In the genomic region with DNA sequence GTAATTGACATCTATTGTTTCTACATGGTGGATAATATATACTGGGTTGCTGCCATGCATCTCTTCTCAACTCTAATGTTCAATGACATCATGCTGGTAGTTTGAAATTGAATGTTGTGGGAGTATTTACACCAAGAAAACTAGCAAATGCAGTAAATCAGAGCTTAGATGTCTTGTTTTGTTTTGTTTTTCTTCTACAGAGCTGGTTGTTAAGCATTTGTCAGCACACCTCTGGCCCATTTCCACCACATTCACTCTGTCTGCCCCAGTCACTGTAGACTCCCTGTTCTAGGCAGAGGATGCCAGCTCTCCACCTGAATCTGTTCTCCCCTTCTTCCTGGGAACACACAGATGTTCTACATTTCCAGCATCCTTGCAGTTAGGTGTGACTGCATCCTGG, we compare ENCODE assay signal across 13 cellular contexts. TPM values are rescaled to one million over a fixed set of nuclear protein-coding genes. Genes with fewer than 3 reads are reported as not detected.
"Had no signal": no experiment of that assay in that cellular context is flagged by ENCODE, and none has a peak within 500 bp of the region (broad histone marks: within the 10 kb centered on the region; RNA-seq: fewer than 3 reads in every experiment).

No MANE protein-coding gene starts in this region.

- H3K4me1 ChIP-seq: psoas muscle had no signal

- H3K27me3 ChIP-seq: adrenal gland, tibial artery had no signal

- H3K4me3 Mint-ChIP-seq: stimulated activated memory B cell treated with anti-CD40 and anti-IgM and Interleukin-4, amounts not matched to agents 10 μg/mL and 1 μg/mL and 100 μg/mL, for 72 hours had no signal

- H3K36me3 ChIP-seq: adrenal gland, cardiac muscle cell, right lobe of liver, tibial artery had no signal

- H3K36me3 Mint-ChIP-seq: stimulated activated memory B cell treated with anti-CD40 and anti-IgM and Interleukin-4, amounts not matched to agents 10 μg/mL and 1 μg/mL and 100 μg/mL, for 72 hours had no signal

- H3K9me3 Mint-ChIP-seq: stimulated activated memory B cell treated with anti-CD40 and anti-IgM and Interleukin-4, amounts not matched to agents 10 μg/mL and 1 μg/mL and 100 μg/mL, for 72 hours had no signal

- H3K4me3 ChIP-seq: adrenal gland, cardiac muscle cell, psoas muscle, right lobe of liver, tibial artery had no signal

- H3K9me3 ChIP-seq: adrenal gland, psoas muscle, right lobe of liver, tibial artery had no signal

- DNase-seq: activated CD4-positive, alpha-beta T cell treated with anti-CD3 and anti-CD28 coated beads, Interleukin-2, amount 50 U/mL, for 1 hour; activated effector memory CD4-positive, alpha-beta T cell treated with Interleukin-2 at 50 U/mL for 16 hours; activated naive CD4-positive, alpha-beta T cell treated with anti-CD3 and anti-CD28 coated beads, Interleukin-2, amount 50 U/mL, for 16 hours; activated T-cell treated with anti-CD3 and anti-CD28 coated beads, Interleukin-2, amount 50 U/mL, for 1 hour; kidney glomerular epithelial cell; psoas muscle; stimulated activated CD4-positive, alpha-beta T cell treated with anti-CD3 and anti-CD28 coated beads, Interleukin-1b, Interleukin-23, amount 100 ng/mL, for 48 hours; tibial artery had no signal

- H3K27ac ChIP-seq: adrenal gland, cardiac muscle cell, psoas muscle, right lobe of liver, tibial artery had no signal

- H3K27ac Mint-ChIP-seq: stimulated activated memory B cell treated with anti-CD40 and anti-IgM and Interleukin-4, amounts not matched to agents 10 μg/mL and 1 μg/mL and 100 μg/mL, for 72 hours had no signal

RNA-seq across cellular contexts. Expression of a gene that starts 4.1 kb away (rescaled TPM):
- total RNA-seq: activated CD8-positive, alpha-beta memory T cell treated with anti-CD3 and anti-CD28 coated beads for 36 hours had no signal
